ENCODE assay signal across 8 cellular contexts in genomic region chr20:1844723-1845523, GRCh38. TPM values are rescaled to one million over a fixed set of nuclear protein-coding genes. Genes with fewer than 3 reads are reported as not detected.
A peak's percentile ranks its signal among the peaks of the same experiment; 100 is the strongest.
DNase-seq lines count a peak whose midpoint lies in the region; ATAC-seq and TF ChIP-seq lines count a peak whose summit lies in the region.

No MANE protein-coding gene starts in this region.

- no peaks in the 10 kb centered on the region for H3K36me3 Mint-ChIP-seq in activated CD8-positive, alpha-beta memory T cell treated with anti-CD3 and anti-CD28 coated beads, Interleukin-2, amount 10 ng/mL, durations not matched to agents 7 days and 5 days
- H3K36me3 Mint-ChIP-seq in GM23338 (ENCODE audit: low read depth) = no peaks in the 10 kb centered on the region; the same call in 2 of the 3 replicates
- no peaks in the 10 kb centered on the region for H3K36me3 Mint-ChIP-seq in CD4-positive, alpha-beta T cell (ENCODE audit: low read depth)

- POLR2A ChIA-PET in CD4-positive, alpha-beta T cell (lab: Charles Lee) = no interaction called here

- H3K4me2 ChIP-seq in GM23338 = no peak overlapping the region

- H3K9me2 ChIP-seq in GM23338 (ENCODE audit: insufficient read depth) = no peaks in the 10 kb centered on the region

- H3K9me3 ChIP-seq in CD4-positive, alpha-beta T cell (ENCODE audit: control insufficient read depth, low read length) = no peaks in the 10 kb centered on the region

- intact Hi-C loops in head of caudate nucleus (cut with DNase I) = no loop called here
- intact Hi-C loops in CD4-positive, alpha-beta T cell (cut with DNase I, micrococcal nuclease) = no loop called here

- no peaks in the 10 kb centered on the region for H3K4me1 ChIP-seq in GM23338 (ENCODE audit: insufficient read depth)

- no peak for TF ChIP-seq CTCF in GM23338 (conservative IDR thresholded peaks at IDR 0.05; ENCODE audit: low read depth in 2 of 2)
- TF ChIP-seq CTCF in CD4-positive, alpha-beta T cell (IDR thresholded peaks at IDR 0.05) = no peak

- no peaks in the 10 kb centered on the region for H3K27me3 ChIP-seq in GM23338 (ENCODE audit: insufficient read depth)
- no peaks in the 10 kb centered on the region for H3K27me3 ChIP-seq in CD4-positive, alpha-beta T cell (ENCODE audit: control insufficient read depth, insufficient read depth, low read length)

- DNase-seq in activated CD8-positive, alpha-beta memory T cell treated with anti-CD3 and anti-CD28 coated beads, Interleukin-2, amount 50 U/mL, for 48 hours = peak; percentile 54
- DNase-seq in activated CD8-positive, alpha-beta memory T cell treated with anti-CD3 and anti-CD28 coated beads, Interleukin-2, amount 10 ng/mL, durations not matched to agents 7 days and 5 days = no peak
- peak; percentile 21 for DNase-seq in OCI-M1 (lab: John Stamatoyannopoulos, UW)
- DNase-seq in head of caudate nucleus = peak in 27 of 42 donors; percentile 20 to 69 (median 52)
- peak; percentile 55 for DNase-seq in stimulated activated CD8-positive, alpha-beta memory T cell treated with anti-CD3 and anti-CD28 coated beads, Interleukin-4, amount 100 ng/mL, for 48 hours
- no peak for DNase-seq in GM23338 (ENCODE audit: low spot score)
- no peak for DNase-seq in CD4-positive, alpha-beta T cell

- CTCF ChIA-PET in activated CD8-positive, alpha-beta memory T cell treated with anti-CD3 and anti-CD28 coated beads, Interleukin-2, amount 10 ng/mL, durations not matched to agents 7 days and 5 days (lab: Charles Lee) = no interaction called here
- CTCF ChIA-PET in CD4-positive, alpha-beta T cell (lab: Charles Lee) = no interaction called here

- no peak for ATAC-seq in activated CD8-positive, alpha-beta memory T cell treated with anti-CD3 and anti-CD28 coated beads, Interleukin-2, amount 10 ng/mL, durations not matched to agents 7 days and 5 days
- ATAC-seq in HG02943 (IDR thresholded peaks at IDR 0.05; ENCODE audit: low read depth, unreplicated experiment) (peak; percentile 73), GM23338 (no peak)
- ATAC-seq in CD4-positive, alpha-beta T cell (ENCODE audit: poor library complexity) = no peak

- no peaks in the 10 kb centered on the region for H3F3A ChIP-seq in GM23338 (replicated peaks; ENCODE audit: low read depth)

- H3K9me3 Mint-ChIP-seq in activated CD8-positive, alpha-beta memory T cell treated with anti-CD3 and anti-CD28 coated beads, Interleukin-2, amount 10 ng/mL, durations not matched to agents 7 days and 5 days (ENCODE audit: low read depth) = no peaks in the 10 kb centered on the region
- H3K9me3 Mint-ChIP-seq in GM23338 = no peaks in the 10 kb centered on the region; the same call in 2 of the 3 replicates
- peaks cover 6% of the 10 kb centered on the region for H3K9me3 Mint-ChIP-seq in CD4-positive, alpha-beta T cell

- no peak overlapping the region for H3K4me3 ChIP-seq in GM23338

- H3K27ac ChIP-seq in GM23338 (ENCODE audit: low read depth) = no peak overlapping the region
- no peak overlapping the region for H3K27ac ChIP-seq in CD4-positive, alpha-beta T cell (ENCODE audit: low read depth, low read length)

- H2AFZ ChIP-seq in GM23338 = no peak overlapping the region

- peaks cover under 1% of the 10 kb centered on the region for H3K4me1 Mint-ChIP-seq in activated CD8-positive, alpha-beta memory T cell treated with anti-CD3 and anti-CD28 coated beads, Interleukin-2, amount 10 ng/mL, durations not matched to agents 7 days and 5 days
- H3K4me1 Mint-ChIP-seq in GM23338 = peaks cover 9% of the 10 kb centered on the region
- H3K4me1 Mint-ChIP-seq in CD4-positive, alpha-beta T cell (ENCODE audit: low read depth) = no peaks in the 10 kb centered on the region

- no peaks in the 10 kb centered on the region for H3K79me2 ChIP-seq in GM23338 (replicated peaks; ENCODE audit: insufficient read depth)

- H4K20me1 ChIP-seq in GM23338 (replicated peaks; ENCODE audit: insufficient read depth) = no peaks in the 10 kb centered on the region

- no peak overlapping the region for H3K27ac Mint-ChIP-seq in activated CD8-positive, alpha-beta memory T cell treated with anti-CD3 and anti-CD28 coated beads, Interleukin-2, amount 10 ng/mL, durations not matched to agents 7 days and 5 days
- H3K27ac Mint-ChIP-seq in GM23338 = no peak overlapping the region
- H3K27ac Mint-ChIP-seq in CD4-positive, alpha-beta T cell = no peak overlapping the region

- no peak overlapping the region for H3K4me3 Mint-ChIP-seq in activated CD8-positive, alpha-beta memory T cell treated with anti-CD3 and anti-CD28 coated beads, Interleukin-2, amount 10 ng/mL, durations not matched to agents 7 days and 5 days
- no peak overlapping the region for H3K4me3 Mint-ChIP-seq in GM23338
- H3K4me3 Mint-ChIP-seq in CD4-positive, alpha-beta T cell = no peak overlapping the region

- no peaks in the 10 kb centered on the region for H3K36me3 ChIP-seq in GM23338 (ENCODE audit: insufficient read depth)

- H3K27me3 Mint-ChIP-seq in activated CD8-positive, alpha-beta memory T cell treated with anti-CD3 and anti-CD28 coated beads, Interleukin-2, amount 10 ng/mL, durations not matched to agents 7 days and 5 days = peaks cover 8% of the 10 kb centered on the region
- peaks cover 13% of the 10 kb centered on the region for H3K27me3 Mint-ChIP-seq in GM23338 (ENCODE audit: insufficient read depth, low read depth, poor library complexity)
- H3K27me3 Mint-ChIP-seq in CD4-positive, alpha-beta T cell = peaks cover 5% of the 10 kb centered on the region

TF ChIP-seq in GM23338, 12 proteins besides CTCF, POLR2A, EP300 and RAD21 (continues in another document):
- TF ChIP-seq STAT1 (IDR thresholded peaks at IDR 0.05; ENCODE audit: unreplicated experiment) (no peak), ZNF114 (CRISPR knock-in tag; IDR thresholded peaks at IDR 0.05) (no peak), ETS1 (IDR thresholded peaks at IDR 0.05) (no peak), CREB1 (CRISPR knock-in tag; IDR thresholded peaks at IDR 0.05; ENCODE audit: low read depth) (no peak)
- TF ChIP-seq, protein P1, sequence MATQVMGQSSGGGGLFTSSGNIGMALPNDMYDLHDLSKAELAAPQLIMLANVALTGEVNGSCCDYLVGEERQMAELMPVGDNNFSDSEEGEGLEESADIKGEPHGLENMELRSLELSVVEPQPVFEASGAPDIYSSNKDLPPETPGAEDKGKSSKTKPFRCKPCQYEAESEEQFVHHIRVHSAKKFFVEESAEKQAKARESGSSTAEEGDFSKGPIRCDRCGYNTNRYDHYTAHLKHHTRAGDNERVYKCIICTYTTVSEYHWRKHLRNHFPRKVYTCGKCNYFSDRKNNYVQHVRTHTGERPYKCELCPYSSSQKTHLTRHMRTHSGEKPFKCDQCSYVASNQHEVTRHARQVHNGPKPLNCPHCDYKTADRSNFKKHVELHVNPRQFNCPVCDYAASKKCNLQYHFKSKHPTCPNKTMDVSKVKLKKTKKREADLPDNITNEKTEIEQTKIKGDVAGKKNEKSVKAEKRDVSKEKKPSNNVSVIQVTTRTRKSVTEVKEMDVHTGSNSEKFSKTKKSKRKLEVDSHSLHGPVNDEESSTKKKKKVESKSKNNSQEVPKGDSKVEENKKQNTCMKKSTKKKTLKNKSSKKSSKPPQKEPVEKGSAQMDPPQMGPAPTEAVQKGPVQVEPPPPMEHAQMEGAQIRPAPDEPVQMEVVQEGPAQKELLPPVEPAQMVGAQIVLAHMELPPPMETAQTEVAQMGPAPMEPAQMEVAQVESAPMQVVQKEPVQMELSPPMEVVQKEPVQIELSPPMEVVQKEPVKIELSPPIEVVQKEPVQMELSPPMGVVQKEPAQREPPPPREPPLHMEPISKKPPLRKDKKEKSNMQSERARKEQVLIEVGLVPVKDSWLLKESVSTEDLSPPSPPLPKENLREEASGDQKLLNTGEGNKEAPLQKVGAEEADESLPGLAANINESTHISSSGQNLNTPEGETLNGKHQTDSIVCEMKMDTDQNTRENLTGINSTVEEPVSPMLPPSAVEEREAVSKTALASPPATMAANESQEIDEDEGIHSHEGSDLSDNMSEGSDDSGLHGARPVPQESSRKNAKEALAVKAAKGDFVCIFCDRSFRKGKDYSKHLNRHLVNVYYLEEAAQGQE (IDR thresholded peaks at IDR 0.05; ENCODE audit: unreplicated experiment) = no peak

RNA-seq across cellular contexts. Expression of gene SIRPA, which starts 50.3 kb away (rescaled TPM):
- not detected for total RNA-seq in activated CD8-positive, alpha-beta memory T cell treated with anti-CD3 and anti-CD28 coated beads, Interleukin-2, amount 10 ng/mL, durations not matched to agents 7 days and 5 days
- 2.9 and 4.2 TPM in 2 replicates for total RNA-seq in GM23338 (2014; rRNA removed; shearing (Covaris generic))
- 1.2 and 1.5 TPM in 2 replicates for polyA plus RNA-seq in GM23338 (2016; fragmentation: Nextera tagmentation; extraction: Ambion mirVana)
- total RNA-seq in CD4-positive, alpha-beta T cell = under 1 TPM; 0.60 to 0.64 TPM

Comparison
In these comparisons a context has a peak if more than half of its experiments do, and no peak if none do; other contexts are left out.
1. DNase-seq: peak in activated CD8-positive, alpha-beta memory T cell treated with anti-CD3 and anti-CD28 coated beads, Interleukin-2, amount 50 U/mL, for 48 hours (single experiment), OCI-M1 (single experiment), head of caudate nucleus (27 of 42) and stimulated activated CD8-positive, alpha-beta memory T cell treated with anti-CD3 and anti-CD28 coated beads, Interleukin-4, amount 100 ng/mL, for 48 hours (single experiment); none in activated CD8-positive, alpha-beta memory T cell treated with anti-CD3 and anti-CD28 coated beads, Interleukin-2, amount 10 ng/mL, durations not matched to agents 7 days and 5 days (single experiment), GM23338 (single experiment) and CD4-positive, alpha-beta T cell (0 of 10).